Comparison of ENCODE assay signal across 22 cellular contexts in the genomic region with DNA sequence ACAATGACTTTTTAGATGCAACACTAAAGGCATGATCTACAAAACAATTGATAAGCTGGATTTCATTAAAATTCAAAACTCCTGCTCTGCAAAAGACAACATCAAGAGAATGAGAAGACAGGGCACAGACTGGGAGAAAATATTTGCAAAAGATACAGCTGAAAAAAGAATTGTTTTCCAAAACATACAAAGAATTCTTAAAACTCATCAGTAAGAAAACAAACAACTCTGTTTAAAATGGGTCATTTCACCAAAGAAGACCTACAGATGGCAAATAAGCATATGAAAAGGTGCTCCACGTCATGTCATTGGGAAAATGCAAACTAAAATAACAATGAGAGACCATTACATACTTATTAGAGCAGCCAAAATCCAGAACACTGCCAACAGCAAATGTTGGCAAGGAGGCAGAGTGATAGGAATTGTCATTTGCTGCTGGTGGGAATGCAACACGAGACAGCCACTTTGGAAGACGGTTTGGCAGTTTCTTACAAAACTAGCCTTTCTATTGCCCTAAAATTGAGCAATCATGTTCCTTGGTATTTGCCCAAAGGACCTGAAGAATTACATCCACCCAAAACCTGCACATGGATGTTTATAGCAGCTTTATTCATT. TPM values are rescaled to one million over a fixed set of nuclear protein-coding genes. Genes with fewer than 3 reads are reported as not detected.
"Had no signal": no experiment of that assay in that cellular context is flagged by ENCODE, and none has a peak within 500 bp of the region (broad histone marks: within the 10 kb centered on the region; RNA-seq: fewer than 3 reads in every experiment).

No MANE protein-coding gene starts in this region.

- H3K27me3 ChIP-seq: colonic mucosa, heart left ventricle had no signal

- H3K27ac Mint-ChIP-seq: activated CD4-positive, alpha-beta T cell treated with anti-CD3 and anti-CD28 coated beads, Interleukin-2, amount 10 ng/mL, durations not matched to agents 7 days and 5 days; activated CD8-positive, alpha-beta memory T cell treated with anti-CD3 and anti-CD28 coated beads, Interleukin-2, amount 10 ng/mL, durations not matched to agents 7 days and 5 days; activated CD8-positive, alpha-beta T cell treated with anti-CD3 and anti-CD28 coated beads for 36 hours; activated naive CD8-positive, alpha-beta T cell; activated T-helper 2 cell treated with anti-CD3 and anti-CD28 coated beads, Interferon-gamma antibody, Interleukin-2, Interleukin-4, amounts not matched to agents 10 μg/mL and 5 μg/mL and 100 μg/mL, durations not matched to agents 14 hours and 24 hours and 36 hours; immature natural killer cell; natural killer cell treated with Interleukin-12 subunit alpha and Interleukin-12 subunit beta and Interleukin-15 and Interleukin-18, amount 100 ng/mL, for 72 hours; progenitor cell of endocrine pancreas; type B pancreatic cell had no signal

- H3K9me3 Mint-ChIP-seq: activated CD4-positive, alpha-beta T cell treated with anti-CD3 and anti-CD28 coated beads, Interleukin-2, amount 10 ng/mL, durations not matched to agents 7 days and 5 days; activated CD8-positive, alpha-beta T cell treated with anti-CD3 and anti-CD28 coated beads for 36 hours; activated T-helper 2 cell treated with anti-CD3 and anti-CD28 coated beads, Interferon-gamma antibody, Interleukin-2, Interleukin-4, amounts not matched to agents 10 μg/mL and 5 μg/mL and 100 μg/mL, durations not matched to agents 14 hours and 24 hours and 36 hours; natural killer cell treated with Interleukin-12 subunit alpha and Interleukin-12 subunit beta and Interleukin-15 and Interleukin-18, amount 100 ng/mL, for 72 hours; type B pancreatic cell had no signal

- H3K4me1 ChIP-seq: colonic mucosa, left lung had no signal

- ATAC-seq: activated CD8-positive, alpha-beta memory T cell treated with anti-CD3 and anti-CD28 coated beads, Interleukin-2, amount 10 ng/mL, durations not matched to agents 7 days and 5 days; activated CD8-positive, alpha-beta T cell treated with anti-CD3 and anti-CD28 coated beads for 36 hours; left lung; natural killer cell treated with Interleukin-12 subunit alpha and Interleukin-12 subunit beta and Interleukin-15 and Interleukin-18, amount 100 ng/mL, for 72 hours had no signal

- H3K27ac ChIP-seq: colonic mucosa, epithelial cell of prostate, heart left ventricle, left lung, thoracic aorta, VCaP had no signal

- H3K4me3 Mint-ChIP-seq: activated CD4-positive, alpha-beta T cell treated with anti-CD3 and anti-CD28 coated beads, Interleukin-2, amount 10 ng/mL, durations not matched to agents 7 days and 5 days; activated CD8-positive, alpha-beta memory T cell treated with anti-CD3 and anti-CD28 coated beads, Interleukin-2, amount 10 ng/mL, durations not matched to agents 7 days and 5 days; activated CD8-positive, alpha-beta T cell treated with anti-CD3 and anti-CD28 coated beads for 36 hours; activated naive CD8-positive, alpha-beta T cell; immature natural killer cell; natural killer cell treated with Interleukin-12 subunit alpha and Interleukin-12 subunit beta and Interleukin-15 and Interleukin-18, amount 100 ng/mL, for 72 hours; type B pancreatic cell had no signal

- H3K27me3 Mint-ChIP-seq: activated CD8-positive, alpha-beta T cell treated with anti-CD3 and anti-CD28 coated beads for 36 hours had no signal

- H3K4me3 ChIP-seq: colonic mucosa, heart left ventricle, left lung, thoracic aorta had no signal

- H3K9me3 ChIP-seq: colonic mucosa, heart left ventricle, left lung, thoracic aorta had no signal

- H3K4me1 Mint-ChIP-seq: activated CD4-positive, alpha-beta T cell treated with anti-CD3 and anti-CD28 coated beads, Interleukin-2, amount 10 ng/mL, durations not matched to agents 7 days and 5 days; activated CD8-positive, alpha-beta memory T cell treated with anti-CD3 and anti-CD28 coated beads, Interleukin-2, amount 10 ng/mL, durations not matched to agents 7 days and 5 days; immature natural killer cell had no signal

- H3K36me3 ChIP-seq: colonic mucosa, left lung, thoracic aorta had no signal

- H3K36me3 Mint-ChIP-seq: activated naive CD8-positive, alpha-beta T cell; immature natural killer cell; natural killer cell treated with Interleukin-12 subunit alpha and Interleukin-12 subunit beta and Interleukin-15 and Interleukin-18, amount 100 ng/mL, for 72 hours; type B pancreatic cell had no signal

- DNase-seq: activated CD4-positive, alpha-beta T cell treated with anti-CD3 and anti-CD28 coated beads, Interleukin-2, amount 10 ng/mL, durations not matched to agents 7 days and 5 days; activated CD4-positive, CD25-positive, alpha-beta regulatory T cell treated with anti-CD3 and anti-CD28 coated beads, Interleukin-2, amount 50 U/mL, for 72 hours; activated CD8-positive, alpha-beta memory T cell treated with anti-CD3 and anti-CD28 coated beads, Interleukin-2, amount 10 ng/mL, durations not matched to agents 7 days and 5 days; activated CD8-positive, alpha-beta T cell treated with anti-CD3 and anti-CD28 coated beads for 36 hours; activated naive CD4-positive, alpha-beta T cell; activated T-cell treated with anti-CD3 and anti-CD28 coated beads for 4 hours; central memory CD4-positive, alpha-beta T cell; colonic mucosa; heart left ventricle; immature natural killer cell; left lung; retina; stimulated activated CD4-positive, alpha-beta T cell treated with anti-CD3 and anti-CD28 coated beads, Interleukin-4, amount 100 ng/mL, for 1 hour; stimulated activated naive CD4-positive, alpha-beta T cell had no signal

RNA-seq across cellular contexts. Expression of a gene that starts 39.2 kb away (rescaled TPM):
- polyA plus RNA-seq: immature natural killer cell had no signal
